ENCODE assay signal across 23 cellular contexts in the genomic region with DNA sequence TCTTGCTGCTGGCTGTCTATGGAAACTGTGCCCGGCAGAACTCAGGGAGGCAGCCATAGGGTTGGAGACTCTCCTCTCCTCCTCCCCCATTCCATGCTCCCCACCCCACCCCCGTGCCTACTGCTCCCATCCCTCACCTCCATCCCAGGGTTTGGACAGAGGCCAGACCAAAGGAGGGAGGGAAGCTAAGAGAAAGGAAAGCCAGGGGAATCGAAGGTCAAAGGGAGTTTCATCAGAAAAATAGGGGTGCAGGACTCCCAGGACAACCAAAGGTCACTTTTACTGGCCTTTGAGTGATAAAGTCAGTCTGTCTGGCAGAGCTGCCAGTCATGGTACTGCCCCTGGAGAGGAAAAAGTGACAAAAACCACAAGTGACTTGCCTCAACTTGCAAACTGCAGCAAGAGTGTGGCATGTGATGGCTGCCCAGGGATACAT.
DNase-seq lines count a peak whose midpoint lies in the region; ATAC-seq and TF ChIP-seq lines count a peak whose summit lies in the region.
"Had no signal": no experiment of that assay in that cellular context is flagged by ENCODE, and none has a peak within 500 bp of the region (broad histone marks: within the 10 kb centered on the region; RNA-seq: fewer than 3 reads in every experiment).

No MANE protein-coding gene starts in this region.

- H3K9me3 Mint-ChIP-seq in mesothelial cell of epicardium = peaks cover 7% of the 10 kb centered on the region
- H3K9me3 Mint-ChIP-seq: brain, H9 had no signal

- H3K79me2 ChIP-seq in Karpas-422 (ENCODE audit: low read length) = no peaks in the 10 kb centered on the region

- TF ChIP-seq CTCF in heart left ventricle (IDR thresholded peaks at IDR 0.05) (no peak), breast epithelium (IDR thresholded peaks at IDR 0.05) (no peak), mesothelial cell of epicardium (IDR thresholded peaks at IDR 0.05; ENCODE audit: unreplicated experiment) (no peak)

- H3K9me2 ChIP-seq in Karpas-422 (replicated peaks; ENCODE audit: insufficient read depth, low read length) = no peaks in the 10 kb centered on the region

- peaks cover 64% of the 10 kb centered on the region for H3K4me1 Mint-ChIP-seq in mesothelial cell of epicardium
- H3K4me1 Mint-ChIP-seq: stimulated activated naive B cell treated with anti-CD40 and anti-IgM and Interleukin-4, amounts not matched to agents 10 μg/mL and 1 μg/mL and 100 μg/mL, for 72 hours had no signal

- peak overlapping the region; percentile 86 for H3K27ac Mint-ChIP-seq in mesothelial cell of epicardium
- H3K27ac Mint-ChIP-seq: activated CD8-positive, alpha-beta T cell treated with anti-CD3 and anti-CD28 coated beads, Interleukin-2, amount 10 ng/mL, durations not matched to agents 7 days and 5 days; brain; H9; stimulated activated naive B cell treated with anti-CD40 and anti-IgM and Interleukin-4, amounts not matched to agents 10 μg/mL and 1 μg/mL and 100 μg/mL, for 72 hours had no signal

- no peaks in the 10 kb centered on the region for H4K20me1 ChIP-seq in Karpas-422 (ENCODE audit: insufficient read depth, low read depth, low read length)
- H4K20me1 ChIP-seq: BLaER1 treated with 17β-estradiol and CSF1 and Interleukin-3, amounts not matched to agents 10 nM and 100 nM had no signal

- no peaks in the 10 kb centered on the region for H3K27me3 Mint-ChIP-seq in mesothelial cell of epicardium (ENCODE audit: low read depth)

- no peak for TF ChIP-seq POLR2A in heart left ventricle (IDR thresholded peaks at IDR 0.05)
- no peak for TF ChIP-seq POLR2A in breast epithelium (IDR thresholded peaks at IDR 0.05)

- H3K4me2 ChIP-seq in Karpas-422 (ENCODE audit: low read depth, low read length, poor library complexity, severe bottlenecking) = no peak overlapping the region
- H3K4me2 ChIP-seq: BLaER1 treated with 17β-estradiol and CSF1 and Interleukin-3, amounts not matched to agents 10 nM and 100 nM had no signal

- DNase-seq in heart left ventricle (no peak), left cardiac atrium (no peak), breast epithelium (ENCODE audit: low spot score in 2 of 2) (peak in 1 of 2 donors; percentile 32), mesothelial cell of epicardium (ENCODE audit: low spot score in 2 of 2, unreplicated experiment in 2 of 2) (no peak), ureter (ENCODE audit: low spot score) (peak; percentile 64), Karpas-422 (no peak), COLO668 (lab: John Stamatoyannopoulos, UW; ENCODE audit: unreplicated experiment) (no peak), NCI-H128 (lab: John Stamatoyannopoulos, UW; ENCODE audit: unreplicated experiment) (no peak)
- DNase-seq: activated CD8-positive, alpha-beta T cell treated with anti-CD3 and anti-CD28 coated beads, Interleukin-2, amount 10 ng/mL, durations not matched to agents 7 days and 5 days; activated naive CD4-positive, alpha-beta T cell treated with anti-CD3 and anti-CD28 coated beads, Interleukin-2, amount 50 U/mL, for 16 hours; activated T-cell treated with anti-CD3 and anti-CD28 coated beads, Interleukin-2, amount 50 U/mL, for 48 hours; GDM1; H9; NCI-H1930; NCI-H446; NK-92 treated with Interleukin-12 subunit alpha and Interleukin-12 subunit beta, amount 100 ng/mL, for 24 hours; stimulated activated naive B cell treated with anti-CD40 and anti-IgM and Interleukin-4, amounts not matched to agents 10 μg/mL and 1 μg/mL and 100 μg/mL, for 72 hours; T1000 had no signal

- peak overlapping the region in 7 of 12 donors; percentile 14 to 46 (median 34) for H3K4me3 ChIP-seq in heart left ventricle
- H3K4me3 ChIP-seq in breast epithelium = peak overlapping the region in 2 of 3 donors; percentile 39 to 61
- H3K4me3 ChIP-seq in Karpas-422 (ENCODE audit: low read length) = no peak overlapping the region
- H3K4me3 ChIP-seq: BLaER1 treated with 17β-estradiol and CSF1 and Interleukin-3, amounts not matched to agents 10 nM and 100 nM; SK-N-MC had no signal

- H3K36me3 Mint-ChIP-seq in mesothelial cell of epicardium = no peaks in the 10 kb centered on the region
- H3K36me3 Mint-ChIP-seq: brain; stimulated activated naive B cell treated with anti-CD40 and anti-IgM and Interleukin-4, amounts not matched to agents 10 μg/mL and 1 μg/mL and 100 μg/mL, for 72 hours had no signal

- ATAC-seq in heart left ventricle = no peak
- ATAC-seq in left cardiac atrium = no peak
- ATAC-seq: activated CD8-positive, alpha-beta T cell treated with anti-CD3 and anti-CD28 coated beads, Interleukin-2, amount 10 ng/mL, durations not matched to agents 7 days and 5 days; foreskin keratinocyte; stimulated activated naive B cell treated with anti-CD40 and anti-IgM and Interleukin-4, amounts not matched to agents 10 μg/mL and 1 μg/mL and 100 μg/mL, for 72 hours had no signal

- H3K4me1 ChIP-seq in heart left ventricle (peaks cover 0 to 63% (median 29%) of the 10 kb centered on the region in 12 donors), breast epithelium (no peaks in the 10 kb centered on the region), Karpas-422 (ENCODE audit: low read length) (no peaks in the 10 kb centered on the region)
- H3K4me1 ChIP-seq: BLaER1 treated with 17β-estradiol and CSF1 and Interleukin-3, amounts not matched to agents 10 nM and 100 nM had no signal

- H3K36me3 ChIP-seq in heart left ventricle = no peaks in the 10 kb centered on the region
- no peaks in the 10 kb centered on the region for H3K36me3 ChIP-seq in breast epithelium
- no peaks in the 10 kb centered on the region for H3K36me3 ChIP-seq in Karpas-422 (ENCODE audit: insufficient read depth, low read length)
- H3K36me3 ChIP-seq: BLaER1 treated with 17β-estradiol and CSF1 and Interleukin-3, amounts not matched to agents 10 nM and 100 nM; tibial nerve had no signal

- H2AFZ ChIP-seq in Karpas-422 (ENCODE audit: low read length) = no peak overlapping the region

- H3K9ac ChIP-seq in Karpas-422 (ENCODE audit: low read length) = no peak overlapping the region
- H3K9ac ChIP-seq: BLaER1 treated with 17β-estradiol and CSF1 and Interleukin-3, amounts not matched to agents 10 nM and 100 nM had no signal

- 37 to 58% (median 51%) methylated on average over 3 of the region's 3 CpGs for WGBS in heart left ventricle, 4 donors

- H3K27me3 ChIP-seq in heart left ventricle = no peaks in the 10 kb centered on the region
- H3K27me3 ChIP-seq in breast epithelium = no peaks in the 10 kb centered on the region
- H3K27me3 ChIP-seq in Karpas-422 (ENCODE audit: low read length) = no peaks in the 10 kb centered on the region
- H3K27me3 ChIP-seq: BLaER1 treated with 17β-estradiol and CSF1 and Interleukin-3, amounts not matched to agents 10 nM and 100 nM; tibial nerve had no signal

- intact Hi-C loops in heart left ventricle (cut with DNase I) (loop anchor here in 6 of 10 donors (5.0 to 10.0 kb wide), 5 partner anchors 97 to 438 kb away; a partner anchor contains a TSS), left cardiac atrium (cut with DNase I) (loop anchor here in 1 of 2 donors (10.0 kb wide), 1 partner anchor 100 kb away; no protein-coding TSS in a partner anchor), breast epithelium (cut with DNase I; ENCODE audit: low total_unique reads) (no loop called here)

- no peaks in the 10 kb centered on the region for H3K9me3 ChIP-seq in heart left ventricle
- H3K9me3 ChIP-seq in breast epithelium = no peaks in the 10 kb centered on the region
- H3K9me3 ChIP-seq in Karpas-422 (ENCODE audit: low read length) = no peaks in the 10 kb centered on the region
- H3K9me3 ChIP-seq: BLaER1 treated with 17β-estradiol and CSF1 and Interleukin-3, amounts not matched to agents 10 nM and 100 nM; tibial nerve had no signal

- no peak overlapping the region for H3K4me3 Mint-ChIP-seq in mesothelial cell of epicardium
- H3K4me3 Mint-ChIP-seq: activated CD8-positive, alpha-beta T cell treated with anti-CD3 and anti-CD28 coated beads, Interleukin-2, amount 10 ng/mL, durations not matched to agents 7 days and 5 days; brain; H9; stimulated activated naive B cell treated with anti-CD40 and anti-IgM and Interleukin-4, amounts not matched to agents 10 μg/mL and 1 μg/mL and 100 μg/mL, for 72 hours had no signal

- H3K27ac ChIP-seq in heart left ventricle (peak overlapping the region in 10 of 12 donors; percentile 9 to 83 (median 60)), breast epithelium (peak overlapping the region; percentile 74 to 83), Karpas-422 (ENCODE audit: low read length) (no peak overlapping the region)
- H3K27ac ChIP-seq: BLaER1 treated with 17β-estradiol and CSF1 and Interleukin-3, amounts not matched to agents 10 nM and 100 nM; foreskin keratinocyte; SK-N-MC had no signal
